In genomic region chr5:107673368-107674136, GRCh38 we compare ENCODE assay signal across 8 cellular contexts. TPM values are rescaled to one million over a fixed set of nuclear protein-coding genes. Genes with fewer than 3 reads are reported as not detected.
DNase-seq lines count a peak whose midpoint lies in the region; ATAC-seq and TF ChIP-seq lines count a peak whose summit lies in the region.

No MANE protein-coding gene starts in this region.

- TF ChIP-seq CTCF in GM12872 (IDR thresholded peaks at IDR 0.05; ENCODE audit: insufficient read depth, low read depth, low read length) (peak; percentile 92), progenitor cell of endocrine pancreas (IDR thresholded peaks at IDR 0.05; ENCODE audit: unreplicated experiment) (peak; percentile 98)

- ATAC-seq in HG02678 (IDR thresholded peaks at IDR 0.05; ENCODE audit: unreplicated experiment) (peak; percentile 65), left cardiac atrium (peak; percentile 42 to 57)

- no peaks in the 10 kb centered on the region for H3K36me3 Mint-ChIP-seq in progenitor cell of endocrine pancreas (ENCODE audit: insufficient read depth)

- no peaks in the 10 kb centered on the region for H3K9me3 Mint-ChIP-seq in progenitor cell of endocrine pancreas (ENCODE audit: low read depth)

- DNase-seq in NCI-H1105 (lab: John Stamatoyannopoulos, UW) (peak; percentile 80), SW480 (ENCODE audit: low spot score) (peak; percentile 94), amygdala (lab: John Stamatoyannopoulos, UW) (peak in 52 of 56 donors; percentile 12 to 90 (median 62)), left cardiac atrium (peak; percentile 87), progenitor cell of endocrine pancreas (ENCODE audit: low spot score, unreplicated experiment) (peak; percentile 85), ureter (ENCODE audit: low spot score) (peak; percentile 90)

- H3K27ac Mint-ChIP-seq in progenitor cell of endocrine pancreas = peak overlapping the region; percentile 93

- peaks cover 10% of the 10 kb centered on the region for H3K4me1 Mint-ChIP-seq in progenitor cell of endocrine pancreas (ENCODE audit: low read depth)

- H3K27me3 Mint-ChIP-seq in progenitor cell of endocrine pancreas = peaks cover 22% of the 10 kb centered on the region

- intact Hi-C loops in left cardiac atrium (cut with DNase I) = loop anchor here in 1 of 2 donors (2.0 to 10.0 kb wide), 6 partner anchors 101 to 609 kb away; no protein-coding TSS in a partner anchor

- peak overlapping the region; percentile 82 for H3K4me3 Mint-ChIP-seq in progenitor cell of endocrine pancreas (ENCODE audit: low read depth)

RNA-seq across cellular contexts. Expression of gene EFNA5, which starts 2.8 kb away (rescaled TPM):
- total RNA-seq in left cardiac atrium = 10 to 100 TPM; 23.9 to 29.2 TPM
- 12.0 and 16.7 TPM in 2 replicates for total RNA-seq in progenitor cell of endocrine pancreas
- total RNA-seq in ureter = 60.4 TPM

Comparison
In these comparisons a context has a peak if more than half of its experiments do, and no peak if none do; other contexts are left out.
1. Peak in every context shown above with its lines: DNase-seq and ATAC-seq.